Comparison of ENCODE assay signal across 10 cellular contexts in genomic region chrX:1451251-1451675, GRCh38. TPM values are rescaled to one million over a fixed set of nuclear protein-coding genes. Genes with fewer than 3 reads are reported as not detected.
DNase-seq lines count a peak whose midpoint lies in the region; ATAC-seq, FAIRE-seq and TF ChIP-seq lines count a peak whose summit lies in the region.
"Had no signal": no experiment of that assay in that cellular context is flagged by ENCODE, and none has a peak within 500 bp of the region (broad histone marks: within the 10 kb centered on the region; RNA-seq: fewer than 3 reads in every experiment).

No MANE protein-coding gene starts in this region.

- no peak for TF ChIP-seq CTCF in left ventricle myocardium inferior (IDR thresholded peaks at IDR 0.05; ENCODE audit: borderline replicate concordance)
- TF ChIP-seq CTCF in upper lobe of right lung (IDR thresholded peaks at IDR 0.05): no peak

- FAIRE-seq in frontal cortex (lab: Jason Lieb, UNC): no peak

- H3K4me1 ChIP-seq in left ventricle myocardium inferior (peaks cover 22% of the 10 kb centered on the region), right cardiac atrium (ENCODE audit: control insufficient read depth, insufficient read depth, low read length) (no peaks in the 10 kb centered on the region), iPS-20b (ENCODE audit: insufficient read depth, low read length) (no peaks in the 10 kb centered on the region), upper lobe of right lung (peaks cover 11% of the 10 kb centered on the region)

- CTCF ChIA-PET in activated CD8-positive, alpha-beta memory T cell treated with anti-CD3 and anti-CD28 coated beads, Interleukin-2, amount 10 ng/mL, durations not matched to agents 7 days and 5 days (lab: Charles Lee): no interaction called here

- H3K27me3 ChIP-seq in left ventricle myocardium inferior (ENCODE audit: low read depth) (no peaks in the 10 kb centered on the region), right cardiac atrium (ENCODE audit: control insufficient read depth, insufficient read depth) (no peaks in the 10 kb centered on the region), iPS-20b (ENCODE audit: insufficient read depth, low read length) (no peaks in the 10 kb centered on the region), upper lobe of right lung (no peaks in the 10 kb centered on the region)

- H3K36me3 ChIP-seq in left ventricle myocardium inferior (no peaks in the 10 kb centered on the region), iPS-20b (ENCODE audit: insufficient read depth, low read depth, low read length) (peaks cover 25% of the 10 kb centered on the region), upper lobe of right lung (no peaks in the 10 kb centered on the region)

- no peak for ATAC-seq in right cardiac atrium
- ATAC-seq in activated CD8-positive, alpha-beta memory T cell treated with anti-CD3 and anti-CD28 coated beads, Interleukin-2, amount 10 ng/mL, durations not matched to agents 7 days and 5 days: no peak
- ATAC-seq in upper lobe of right lung: no peak
- ATAC-seq: activated CD4-positive, CD25-positive, alpha-beta regulatory T cell treated with anti-CD3 and anti-CD28 coated beads, Interleukin-2, amount 50 U/mL, for 24 hours had no signal

- peak overlapping the region; percentile 92; the same call in 1 of the 2 replicates for H3K9ac ChIP-seq in iPS-20b (ENCODE audit: low read depth, low read length)

- H3K4me3 Mint-ChIP-seq in activated CD8-positive, alpha-beta memory T cell treated with anti-CD3 and anti-CD28 coated beads, Interleukin-2, amount 10 ng/mL, durations not matched to agents 7 days and 5 days: peak overlapping the region; percentile 76

- H3K9me3 ChIP-seq in left ventricle myocardium inferior (replicated peaks) (no peaks in the 10 kb centered on the region), right cardiac atrium (ENCODE audit: control insufficient read depth, low read length) (no peaks in the 10 kb centered on the region), iPS-20b (ENCODE audit: insufficient read depth, low read depth, low read length) (peaks cover 13% of the 10 kb centered on the region), upper lobe of right lung (no peaks in the 10 kb centered on the region)

- H3K27ac Mint-ChIP-seq in activated CD8-positive, alpha-beta memory T cell treated with anti-CD3 and anti-CD28 coated beads, Interleukin-2, amount 10 ng/mL, durations not matched to agents 7 days and 5 days: no peak overlapping the region

- peaks cover 22% of the 10 kb centered on the region for H3K9me3 Mint-ChIP-seq in activated CD8-positive, alpha-beta memory T cell treated with anti-CD3 and anti-CD28 coated beads, Interleukin-2, amount 10 ng/mL, durations not matched to agents 7 days and 5 days (ENCODE audit: low read depth)

- peaks cover 47% of the 10 kb centered on the region for H3K4me1 Mint-ChIP-seq in activated CD8-positive, alpha-beta memory T cell treated with anti-CD3 and anti-CD28 coated beads, Interleukin-2, amount 10 ng/mL, durations not matched to agents 7 days and 5 days

- DNase-seq in left ventricle myocardium inferior: no peak
- DNase-seq in right cardiac atrium: no peak
- DNase-seq in activated CD8-positive, alpha-beta memory T cell treated with anti-CD3 and anti-CD28 coated beads, Interleukin-2, amount 10 ng/mL, durations not matched to agents 7 days and 5 days: peak; percentile 54
- peak; percentile 44 for DNase-seq in upper lobe of right lung
- no peak for DNase-seq in HuH-7 (ENCODE audit: low spot score)
- no peak for DNase-seq in NCI-H748 treated with DMSO at 0.1 percent for 48 hours (lab: John Stamatoyannopoulos, UW)
- DNase-seq in frontal cortex (ENCODE audit: low spot score in 2 of 2): no peak
- DNase-seq: DMS79 treated with DMSO at 0.1 percent for 48 hours had no signal

- intact Hi-C loops in left ventricle myocardium inferior (cut with micrococcal nuclease) (no loop called here), right cardiac atrium (cut with DNase I) (loop anchor here in 1 of 4 donors (5.0 kb wide), 1 partner anchor 131 kb away; no protein-coding TSS in a partner anchor), upper lobe of right lung (cut with DNase I) (no loop called here)

- H3K36me3 Mint-ChIP-seq in activated CD8-positive, alpha-beta memory T cell treated with anti-CD3 and anti-CD28 coated beads, Interleukin-2, amount 10 ng/mL, durations not matched to agents 7 days and 5 days: peaks cover 37% of the 10 kb centered on the region

- H3K27ac ChIP-seq in left ventricle myocardium inferior (replicated peaks): no peak overlapping the region
- H3K27ac ChIP-seq in right cardiac atrium (ENCODE audit: low read length): no peak overlapping the region
- H3K27ac ChIP-seq in iPS-20b (ENCODE audit: low read length): no peak overlapping the region
- H3K27ac ChIP-seq in upper lobe of right lung: no peak overlapping the region

- H3K4me3 ChIP-seq in left ventricle myocardium inferior (peak overlapping the region; percentile 90), right cardiac atrium (ENCODE audit: low read length) (no peak overlapping the region), iPS-20b (ENCODE audit: low read length) (peak overlapping the region; percentile 96), upper lobe of right lung (no peak overlapping the region)

- H3K27me3 Mint-ChIP-seq in activated CD8-positive, alpha-beta memory T cell treated with anti-CD3 and anti-CD28 coated beads, Interleukin-2, amount 10 ng/mL, durations not matched to agents 7 days and 5 days: no peaks in the 10 kb centered on the region

- WGBS in right cardiac atrium: 86% methylated on average over 6 of the region's 6 CpGs

RNA-seq across cellular contexts. Expression of gene ASMTL, which starts 1.4 kb away (rescaled TPM):
- total RNA-seq in left ventricle myocardium inferior (36.5 TPM), right cardiac atrium (10 to 100 TPM; 30.3 to 34.4 (median 34.1) TPM), upper lobe of right lung (23.8 TPM), frontal cortex (10.6 TPM)
- 27.7 TPM for polyA plus RNA-seq in right cardiac atrium
- total RNA-seq in activated CD8-positive, alpha-beta memory T cell treated with anti-CD3 and anti-CD28 coated beads, Interleukin-2, amount 10 ng/mL, durations not matched to agents 7 days and 5 days: 10 to 100 TPM; 39.9 to 44.7 TPM

RNA-seq across cellular contexts. Expression of gene SLC25A6, which starts 59.4 kb away (rescaled TPM):
- 158 TPM for total RNA-seq in left ventricle myocardium inferior
- 100 to 1,000 TPM; 154 to 228 (median 193) TPM for total RNA-seq in right cardiac atrium
- 159 TPM for polyA plus RNA-seq in right cardiac atrium
- 100 to 1,000 TPM; 204 to 235 TPM for total RNA-seq in activated CD8-positive, alpha-beta memory T cell treated with anti-CD3 and anti-CD28 coated beads, Interleukin-2, amount 10 ng/mL, durations not matched to agents 7 days and 5 days
- total RNA-seq in upper lobe of right lung: 337 TPM
- total RNA-seq in frontal cortex: 139 TPM

Comparison
In these comparisons a context has a peak if more than half of its experiments do, and no peak if none do; other contexts are left out.
1. H3K4me3 ChIP-seq: peak in left ventricle myocardium inferior (single experiment) and iPS-20b (single experiment); none in right cardiac atrium (single experiment) and upper lobe of right lung (single experiment).
2. DNase-seq: peak in activated CD8-positive, alpha-beta memory T cell treated with anti-CD3 and anti-CD28 coated beads, Interleukin-2, amount 10 ng/mL, durations not matched to agents 7 days and 5 days (single experiment) and upper lobe of right lung (single experiment); none in left ventricle myocardium inferior (single experiment), right cardiac atrium (0 of 3), HuH-7 (single experiment), NCI-H748 treated with DMSO at 0.1 percent for 48 hours (single experiment) and frontal cortex (0 of 2).